Comparison of ENCODE assay signal across 9 cellular contexts in the genomic region with DNA sequence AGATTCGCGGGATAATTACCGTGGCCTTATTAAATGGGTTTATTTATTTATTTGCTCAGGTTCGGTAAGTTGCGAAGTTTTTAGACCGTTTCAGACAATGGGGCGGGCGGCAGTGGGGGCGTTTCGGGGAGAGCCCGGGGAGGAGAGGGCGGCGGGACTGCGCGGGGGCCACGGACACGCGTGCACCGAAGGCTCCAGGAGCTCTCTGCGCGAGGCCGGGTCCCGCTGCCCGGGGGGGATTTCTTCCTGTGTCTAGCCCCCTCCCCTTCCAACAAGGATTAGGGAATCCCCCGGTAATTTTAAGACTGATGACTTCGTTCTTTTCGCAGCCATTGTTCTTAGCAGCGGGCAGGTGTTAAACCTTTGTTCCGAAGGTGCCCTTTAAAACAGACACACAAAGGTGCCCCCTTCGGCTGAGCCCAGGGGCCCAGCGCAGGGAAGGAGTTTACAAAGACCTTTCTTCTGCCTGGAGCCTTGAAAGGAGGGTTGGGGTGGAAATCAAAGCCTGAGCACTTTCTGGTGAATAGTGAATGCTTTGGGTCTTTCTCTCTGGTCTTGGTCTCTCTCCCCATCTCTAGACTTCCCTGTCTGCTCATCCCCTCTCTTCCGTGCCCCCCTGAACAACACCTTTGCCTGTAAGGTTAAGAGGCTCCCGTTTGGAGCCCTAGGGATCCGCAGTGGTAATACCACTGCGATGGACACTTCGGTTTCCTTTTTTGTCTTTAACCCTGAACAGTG. TPM values are rescaled to one million over a fixed set of nuclear protein-coding genes. Genes with fewer than 3 reads are reported as not detected.
A peak's percentile ranks its signal among the peaks of the same experiment; 100 is the strongest.
DNase-seq lines count a peak whose midpoint lies in the region; ATAC-seq and TF ChIP-seq lines count a peak whose summit lies in the region.
"Had no signal": no experiment of that assay in that cellular context is flagged by ENCODE, and none has a peak within 500 bp of the region (broad histone marks: within the 10 kb centered on the region; RNA-seq: fewer than 3 reads in every experiment).

No MANE protein-coding gene starts in this region.

- H3K4me2 ChIP-seq in Loucy (ENCODE audit: low read depth, low read length, poor library complexity, severe bottlenecking): peak overlapping the region; percentile 75

- intact Hi-C loops in gastrocnemius medialis (cut with DNase I; ENCODE audit: low total_unique reads): loop anchor here (2.0 to 10.0 kb wide), 4 partner anchors 106 to 544 kb away; no protein-coding TSS in a partner anchor

- peaks cover 3 to 5% of the 10 kb centered on the region in 2 donors for H3K36me3 Mint-ChIP-seq in activated T-cell treated with anti-CD3 and anti-CD28 coated beads, Interleukin-2, amount 50 U/mL, for 72 hours (ENCODE audit: insufficient read depth in 2 of 2)

- peak overlapping the region; percentile 89 for H2AFZ ChIP-seq in Loucy (ENCODE audit: low read length)

- POLR2A ChIA-PET in AG04449 (lab: Yijun Ruan, JAX): interaction anchor here (0.9 to 3.0 kb wide), 4 partner anchors 16 to 889 kb away, joined by 3 to 13 read pairs (median 4); no protein-coding TSS in a partner anchor

- H3K27me3 Mint-ChIP-seq in activated T-cell treated with anti-CD3 and anti-CD28 coated beads, Interleukin-2, amount 50 U/mL, for 72 hours (ENCODE audit: low read depth): peaks cover 15% of the 10 kb centered on the region

- ATAC-seq in activated T-cell treated with anti-CD3 and anti-CD28 coated beads, Interleukin-2, amount 50 U/mL, for 72 hours (replicated peaks in 1 of 2): no peak
- ATAC-seq in gastroesophageal sphincter: no peak
- ATAC-seq in gastrocnemius medialis: no peak
- no peak for ATAC-seq in GM18498 (IDR thresholded peaks at IDR 0.05; ENCODE audit: unreplicated experiment)
- no peak for ATAC-seq in GM21423 (IDR thresholded peaks at IDR 0.05; ENCODE audit: unreplicated experiment)

- H3K36me3 ChIP-seq in Loucy (ENCODE audit: insufficient read depth, low read length): peaks cover 3% of the 10 kb centered on the region; the same call in 1 of the 2 replicates
- peaks cover 0 to 8% of the 10 kb centered on the region in 2 donors for H3K36me3 ChIP-seq in gastroesophageal sphincter
- no peaks in the 10 kb centered on the region for H3K36me3 ChIP-seq in gastrocnemius medialis

- no peaks in the 10 kb centered on the region for H3K9me2 ChIP-seq in Loucy (replicated peaks; ENCODE audit: low read depth, low read length)

- TF ChIP-seq POLR2A in gastroesophageal sphincter (IDR thresholded peaks at IDR 0.05) (no peak), gastrocnemius medialis (IDR thresholded peaks at IDR 0.05) (no peak)

- no peaks in the 10 kb centered on the region for H3K9me3 ChIP-seq in Loucy (ENCODE audit: insufficient read depth, low read depth, low read length)
- H3K9me3 ChIP-seq in gastroesophageal sphincter: no peaks in the 10 kb centered on the region
- no peaks in the 10 kb centered on the region for H3K9me3 ChIP-seq in gastrocnemius medialis

- H3K4me1 Mint-ChIP-seq in activated T-cell treated with anti-CD3 and anti-CD28 coated beads, Interleukin-2, amount 50 U/mL, for 72 hours (ENCODE audit: low read depth): peaks cover 76% of the 10 kb centered on the region

- peaks cover 67% of the 10 kb centered on the region for H3K79me2 ChIP-seq in Loucy (ENCODE audit: insufficient read depth, low read length)

- peak overlapping the region; percentile 95 to 98 for H3K4me3 Mint-ChIP-seq in activated T-cell treated with anti-CD3 and anti-CD28 coated beads, Interleukin-2, amount 50 U/mL, for 72 hours

- H3K27ac Mint-ChIP-seq in activated T-cell treated with anti-CD3 and anti-CD28 coated beads, Interleukin-2, amount 50 U/mL, for 72 hours: peak overlapping the region; percentile 88

- peak overlapping the region; percentile 89 to 95 (median 90) for H3K27ac ChIP-seq in gastroesophageal sphincter
- peak overlapping the region; percentile 92 to 96 (median 95) for H3K27ac ChIP-seq in gastrocnemius medialis
- H3K27ac ChIP-seq: epithelial cell of prostate had no signal

- H3F3A ChIP-seq in Loucy (ENCODE audit: low read depth): no peaks in the 10 kb centered on the region

- no peak for TF ChIP-seq CTCF in AG04449 (IDR thresholded peaks at IDR 0.05; ENCODE audit: insufficient read depth, low read length, missing control alignments)
- no peak for TF ChIP-seq CTCF in Loucy (conservative IDR thresholded peaks at IDR 0.05; ENCODE audit: low read length)
- peak in 2 of 4 experiments; percentile 11 to 30 for TF ChIP-seq CTCF in gastroesophageal sphincter (IDR thresholded peaks at IDR 0.05)
- peak in 1 of 5 experiments; percentile 25 for TF ChIP-seq CTCF in gastrocnemius medialis (IDR thresholded peaks at IDR 0.05 in 4 of 5, conservative IDR thresholded peaks at IDR 0.05 in 1 of 5)

- peaks cover 62% of the 10 kb centered on the region for H3K4me1 ChIP-seq in Loucy (ENCODE audit: insufficient read depth, low read length, poor library complexity, severe bottlenecking)
- peaks cover 0 to 68% (median 12%) of the 10 kb centered on the region in 3 donors for H3K4me1 ChIP-seq in gastroesophageal sphincter
- peaks cover 39 to 48% of the 10 kb centered on the region in 2 donors for H3K4me1 ChIP-seq in gastrocnemius medialis

- no peak for TF ChIP-seq EP300 in gastroesophageal sphincter (IDR thresholded peaks at IDR 0.05)

- CTCF ChIA-PET in AG04449 (lab: Yijun Ruan, JAX): interaction anchor here (0.6 to 7.2 kb wide), 8 partner anchors 15 to 932 kb away, joined by 3 to 60 read pairs (median 19); no protein-coding TSS in a partner anchor

- DNase-seq in AG04449 (ENCODE audit: low read depth, low spot score): no peak
- DNase-seq in activated T-cell treated with anti-CD3 and anti-CD28 coated beads, Interleukin-2, amount 50 U/mL, for 72 hours: peak; percentile 29 to 32
- no peak for DNase-seq in gastrocnemius medialis
- DNase-seq in NCI-H1694 (lab: John Stamatoyannopoulos, UW): no peak

- 0 to 6% methylated on average over 5 to 12 of the region's 36 CpGs for WGBS in gastroesophageal sphincter (ENCODE audit: low coverage in 1 of 2), 2 donors

- in situ Hi-C loops in gastrocnemius medialis (cut with MboI; ENCODE audit: low sequenced_read_pairs in 4 of 4): loop anchor here (10.0 to 25.0 kb wide), 5 partner anchors 206 to 857 kb away; no protein-coding TSS in a partner anchor

- no peaks in the 10 kb centered on the region for H3K9me3 Mint-ChIP-seq in activated T-cell treated with anti-CD3 and anti-CD28 coated beads, Interleukin-2, amount 50 U/mL, for 72 hours

- no peaks in the 10 kb centered on the region for H3K27me3 ChIP-seq in Loucy (ENCODE audit: insufficient read depth, low read length, poor library complexity, severe bottlenecking)
- H3K27me3 ChIP-seq in gastroesophageal sphincter: no peaks in the 10 kb centered on the region
- H3K27me3 ChIP-seq in gastrocnemius medialis: no peaks in the 10 kb centered on the region

- H3K9ac ChIP-seq in Loucy (ENCODE audit: low read depth, low read length, poor library complexity, severe bottlenecking): peak overlapping the region; percentile 84

- H4K20me1 ChIP-seq in Loucy (ENCODE audit: insufficient read depth, low read length, poor library complexity, severe bottlenecking): peaks cover 20% of the 10 kb centered on the region

- H3K4me3 ChIP-seq in AG04449 (ENCODE audit: low read depth, low read length) (peak overlapping the region; percentile 86), Loucy (ENCODE audit: low read length, poor library complexity, severe bottlenecking) (peak overlapping the region; percentile 76), gastroesophageal sphincter (peak overlapping the region; percentile 48 to 82), gastrocnemius medialis (peak overlapping the region; percentile 83 to 97 (median 93))

RNA-seq across cellular contexts. Expression of a gene that starts 2.1 kb away (rescaled TPM):
- 1 to 10 TPM; 2.4 to 4.1 TPM for total RNA-seq in activated T-cell treated with anti-CD3 and anti-CD28 coated beads, Interleukin-2, amount 50 U/mL, for 72 hours
- total RNA-seq in gastroesophageal sphincter: 10 to 100 TPM; 22.7 to 54.2 (median 32.3) TPM
- 10 to 100 TPM; 12.6 to 18.5 (median 15.9) TPM for total RNA-seq in gastrocnemius medialis

Comparison
In these comparisons a context has a peak if more than half of its experiments do, and no peak if none do; other contexts are left out.
1. DNase-seq: peak in activated T-cell treated with anti-CD3 and anti-CD28 coated beads, Interleukin-2, amount 50 U/mL, for 72 hours (2 of 2); none in AG04449 (single experiment), gastrocnemius medialis (0 of 2) and NCI-H1694 (single experiment).
2. Peak in every context shown above with its lines, with median percentiles within 50 percentile points of each other: H3K4me3 ChIP-seq.